In the genomic region with DNA sequence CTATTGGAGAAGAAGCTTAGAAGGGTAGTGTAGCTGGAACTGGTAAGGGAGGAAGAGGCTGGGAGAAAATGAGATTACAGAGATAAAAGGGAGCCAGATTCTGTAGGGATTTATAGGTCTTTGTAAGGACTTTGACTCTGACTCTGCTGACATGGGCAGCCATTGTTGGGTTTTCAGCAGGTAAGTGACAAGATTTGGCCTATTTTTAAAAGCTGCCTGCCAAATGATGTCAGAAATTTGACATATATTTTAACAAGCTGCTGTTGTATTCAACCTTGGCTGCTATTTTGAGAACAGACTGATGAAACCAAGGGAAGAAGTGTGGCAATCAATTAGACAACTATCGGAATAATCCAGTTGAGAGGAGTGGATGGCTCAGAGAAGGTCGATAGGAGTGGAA, we compare ENCODE assay signal across 7 cellular contexts. TPM values are rescaled to one million over a fixed set of nuclear protein-coding genes. Genes with fewer than 3 reads are reported as not detected.
"Had no signal": no experiment of that assay in that cellular context is flagged by ENCODE, and none has a peak within 500 bp of the region (broad histone marks: within the 10 kb centered on the region; RNA-seq: fewer than 3 reads in every experiment).

No MANE protein-coding gene starts in this region.

- ATAC-seq: HepG2, K562 had no signal

- DNase-seq: IMR-90, KBM-7 had no signal

- H3K4me3 ChIP-seq: K562 had no signal

- H3K27ac ChIP-seq: HL-60 had no signal

RNA-seq across cellular contexts. Expression of a gene that starts 56.7 kb away (rescaled TPM):
- total RNA-seq: HT-29, HT1080 had no signal
